27 cellular contexts compared by ENCODE assay signal in genomic region chr7:44905002-44905635, GRCh38.
"Had no signal": no experiment of that assay in that cellular context is flagged by ENCODE, and none has a peak within 500 bp of the region (broad histone marks: within the 10 kb centered on the region; RNA-seq: fewer than 3 reads in every experiment).

No MANE protein-coding gene starts in this region.

- DNase-seq: dermis blood vessel endothelial cell; effector memory CD4-positive, alpha-beta T cell; foreskin keratinocyte; heart right ventricle; hippocampal formation; left cardiac atrium; left lung; mesenchymal stem cell; midbrain; naive thymus-derived CD8-positive, alpha-beta T cell; nephron progenitor cell; pancreas; right lobe of liver; small intestine; stimulated activated CD4-positive, alpha-beta T cell treated with anti-CD3 and anti-CD28 coated beads, Interleukin-15, amount 100 ng/mL, for 24 hours; stimulated activated CD4-positive, alpha-beta T cell treated with anti-CD3 and anti-CD28 coated beads, Interleukin-2, amount 100 ng/mL, for 48 hours; stimulated activated naive B cell treated with anti-CD40 and anti-IgM and Interleukin-4, amounts not matched to agents 10 μg/mL and 1 μg/mL and 100 μg/mL, for 72 hours; transverse colon; upper lobe of right lung; uterus had no signal

- H3K36me3 Mint-ChIP-seq: naive thymus-derived CD8-positive, alpha-beta T cell; stimulated activated naive B cell treated with anti-CD40 and anti-IgM and Interleukin-4, amounts not matched to agents 10 μg/mL and 1 μg/mL and 100 μg/mL, for 72 hours had no signal

- H3K4me3 ChIP-seq: coronary artery, esophagus muscularis mucosa, gastroesophageal sphincter, heart right ventricle, left lung, pancreas, right lobe of liver, suprapubic skin, transverse colon, upper lobe of right lung, uterus had no signal

- H3K4me3 Mint-ChIP-seq: naive thymus-derived CD8-positive, alpha-beta T cell; nephron progenitor cell; stimulated activated naive B cell treated with anti-CD40 and anti-IgM and Interleukin-4, amounts not matched to agents 10 μg/mL and 1 μg/mL and 100 μg/mL, for 72 hours; stimulated activated naive CD8-positive, alpha-beta T cell treated with anti-CD3 and anti-CD28 coated beads, Interleukin-15, Interleukin-2, amounts not matched to agents 100 ng/mL and 50 ng/mL, for 24 hours had no signal

- H3K9me3 Mint-ChIP-seq: naive thymus-derived CD8-positive, alpha-beta T cell; nephron progenitor cell; stimulated activated naive B cell treated with anti-CD40 and anti-IgM and Interleukin-4, amounts not matched to agents 10 μg/mL and 1 μg/mL and 100 μg/mL, for 72 hours; stimulated activated naive CD8-positive, alpha-beta T cell treated with anti-CD3 and anti-CD28 coated beads, Interleukin-15, Interleukin-2, amounts not matched to agents 100 ng/mL and 50 ng/mL, for 24 hours had no signal

- H3K4me1 Mint-ChIP-seq: naive thymus-derived CD8-positive, alpha-beta T cell; nephron progenitor cell; stimulated activated naive B cell treated with anti-CD40 and anti-IgM and Interleukin-4, amounts not matched to agents 10 μg/mL and 1 μg/mL and 100 μg/mL, for 72 hours had no signal

- H3K9me3 ChIP-seq: esophagus muscularis mucosa, gastroesophageal sphincter, heart right ventricle, left lung, neutrophil, pancreas, right lobe of liver, suprapubic skin, transverse colon, upper lobe of right lung, uterus had no signal

- H3K27ac Mint-ChIP-seq: nephron progenitor cell; progenitor cell of endocrine pancreas; stimulated activated naive B cell treated with anti-CD40 and anti-IgM and Interleukin-4, amounts not matched to agents 10 μg/mL and 1 μg/mL and 100 μg/mL, for 72 hours; stimulated activated naive CD8-positive, alpha-beta T cell treated with anti-CD3 and anti-CD28 coated beads, Interleukin-15, Interleukin-2, amounts not matched to agents 100 ng/mL and 50 ng/mL, for 24 hours had no signal

- H3K27me3 Mint-ChIP-seq: stimulated activated naive B cell treated with anti-CD40 and anti-IgM and Interleukin-4, amounts not matched to agents 10 μg/mL and 1 μg/mL and 100 μg/mL, for 72 hours; stimulated activated naive CD8-positive, alpha-beta T cell treated with anti-CD3 and anti-CD28 coated beads, Interleukin-15, Interleukin-2, amounts not matched to agents 100 ng/mL and 50 ng/mL, for 24 hours had no signal

- ATAC-seq: foreskin keratinocyte; gastroesophageal sphincter; heart right ventricle; left cardiac atrium; left lung; naive thymus-derived CD8-positive, alpha-beta T cell; pancreas; right lobe of liver; stimulated activated naive B cell treated with anti-CD40 and anti-IgM and Interleukin-4, amounts not matched to agents 10 μg/mL and 1 μg/mL and 100 μg/mL, for 72 hours; upper lobe of right lung had no signal

- H3K27ac ChIP-seq: coronary artery, esophagus muscularis mucosa, foreskin keratinocyte, gastroesophageal sphincter, heart right ventricle, left lung, neutrophil, pancreas, right lobe of liver, suprapubic skin, transverse colon, upper lobe of right lung, uterus had no signal

- H3K4me1 ChIP-seq: esophagus muscularis mucosa, foreskin keratinocyte, gastroesophageal sphincter, heart right ventricle, left lung, pancreas, right lobe of liver, suprapubic skin, transverse colon, upper lobe of right lung, uterus had no signal

- H3K36me3 ChIP-seq: esophagus muscularis mucosa, gastroesophageal sphincter, heart right ventricle, left lung, neutrophil, pancreas, right lobe of liver, suprapubic skin, transverse colon, upper lobe of right lung, uterus had no signal

- H3K27me3 ChIP-seq: esophagus muscularis mucosa, foreskin keratinocyte, gastroesophageal sphincter, heart right ventricle, left lung, neutrophil, pancreas, right lobe of liver, suprapubic skin, transverse colon, upper lobe of right lung, uterus had no signal
